In the genomic region with DNA sequence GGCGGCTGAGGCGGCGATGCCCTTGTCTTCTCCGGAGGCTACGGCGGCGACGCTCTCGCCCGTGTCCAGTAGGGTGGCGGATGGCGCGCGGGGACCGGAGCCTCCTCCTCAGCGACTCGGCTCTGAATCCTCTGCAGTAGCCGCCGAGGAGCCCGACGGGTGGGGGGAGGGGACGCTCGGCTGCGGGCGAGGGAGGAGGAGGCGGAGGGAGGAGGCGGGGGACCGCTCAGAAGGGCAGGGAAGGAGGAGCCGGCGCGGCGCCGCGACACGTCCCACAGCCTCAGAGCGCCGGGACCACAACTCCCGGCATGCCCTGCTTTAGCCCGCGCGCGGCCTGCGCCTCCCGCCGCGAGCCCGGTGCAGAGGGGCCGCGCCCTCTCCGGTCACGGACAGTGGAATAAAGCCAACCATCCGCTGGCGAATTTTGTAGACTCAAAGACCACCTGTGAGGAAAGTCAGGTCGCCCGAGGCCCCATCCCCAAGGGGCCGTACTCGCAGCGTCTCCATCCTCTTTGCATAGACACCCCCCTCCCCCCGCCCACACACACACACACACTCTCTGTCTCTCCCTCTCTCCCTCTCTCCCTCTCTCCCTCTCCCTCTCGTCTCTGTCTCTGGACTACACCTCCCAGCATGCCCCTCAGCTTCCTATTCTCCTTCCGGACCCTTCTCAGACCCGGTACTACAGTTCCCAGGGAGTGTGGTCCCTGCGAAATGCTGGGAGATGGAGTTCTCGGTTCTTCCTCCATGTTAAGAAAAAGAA, we compare ENCODE assay signal across 1 cellular context.
TF ChIP-seq lines count a peak whose summit lies in the region.

Gene FAM168A (minus strand): TSS at position 157 of the 763 bp plus-strand sequence. CDS start 129,638 bp downstream, outside the sequence.

TF ChIP-seq in K562, 482 proteins besides CTCF, POLR2A, EP300 and RAD21 (continued from another document and continues in another):
- TF ChIP-seq, protein P1, sequence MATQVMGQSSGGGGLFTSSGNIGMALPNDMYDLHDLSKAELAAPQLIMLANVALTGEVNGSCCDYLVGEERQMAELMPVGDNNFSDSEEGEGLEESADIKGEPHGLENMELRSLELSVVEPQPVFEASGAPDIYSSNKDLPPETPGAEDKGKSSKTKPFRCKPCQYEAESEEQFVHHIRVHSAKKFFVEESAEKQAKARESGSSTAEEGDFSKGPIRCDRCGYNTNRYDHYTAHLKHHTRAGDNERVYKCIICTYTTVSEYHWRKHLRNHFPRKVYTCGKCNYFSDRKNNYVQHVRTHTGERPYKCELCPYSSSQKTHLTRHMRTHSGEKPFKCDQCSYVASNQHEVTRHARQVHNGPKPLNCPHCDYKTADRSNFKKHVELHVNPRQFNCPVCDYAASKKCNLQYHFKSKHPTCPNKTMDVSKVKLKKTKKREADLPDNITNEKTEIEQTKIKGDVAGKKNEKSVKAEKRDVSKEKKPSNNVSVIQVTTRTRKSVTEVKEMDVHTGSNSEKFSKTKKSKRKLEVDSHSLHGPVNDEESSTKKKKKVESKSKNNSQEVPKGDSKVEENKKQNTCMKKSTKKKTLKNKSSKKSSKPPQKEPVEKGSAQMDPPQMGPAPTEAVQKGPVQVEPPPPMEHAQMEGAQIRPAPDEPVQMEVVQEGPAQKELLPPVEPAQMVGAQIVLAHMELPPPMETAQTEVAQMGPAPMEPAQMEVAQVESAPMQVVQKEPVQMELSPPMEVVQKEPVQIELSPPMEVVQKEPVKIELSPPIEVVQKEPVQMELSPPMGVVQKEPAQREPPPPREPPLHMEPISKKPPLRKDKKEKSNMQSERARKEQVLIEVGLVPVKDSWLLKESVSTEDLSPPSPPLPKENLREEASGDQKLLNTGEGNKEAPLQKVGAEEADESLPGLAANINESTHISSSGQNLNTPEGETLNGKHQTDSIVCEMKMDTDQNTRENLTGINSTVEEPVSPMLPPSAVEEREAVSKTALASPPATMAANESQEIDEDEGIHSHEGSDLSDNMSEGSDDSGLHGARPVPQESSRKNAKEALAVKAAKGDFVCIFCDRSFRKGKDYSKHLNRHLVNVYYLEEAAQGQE (CRISPR knock-in tag; IDR thresholded peaks at IDR 0.05; ENCODE audit: low read depth): no peak
- peak in 1 of 2 experiments; percentile 31; a peak in 1 of 3 replicates for TF ChIP-seq CBX3 (IDR thresholded peaks at IDR 0.05; ENCODE audit: borderline replicate concordance in 1 of 2, low read length in 2 of 2)
- peak; percentile 50; the same call in 1 of the 2 replicates for TF ChIP-seq HDAC2 (IDR thresholded peaks at IDR 0.05)
- TF ChIP-seq TBL1XR1 (IDR thresholded peaks at IDR 0.05; ENCODE audit: low read length in 2 of 2): peak in 1 of 2 experiments; percentile 21; a peak in 1 of 4 replicates
- TF ChIP-seq ZBTB5 (IDR thresholded peaks at IDR 0.05): no peak
- 0 out of 2 replicates have a peak, but pooled peaks have one; percentile 20 for TF ChIP-seq TAF7 (tag; IDR thresholded peaks at IDR 0.05)
- 0 out of 2 replicates have a peak, but pooled peaks have one; percentile 17 for TF ChIP-seq ELF2 (CRISPR knock-in tag; IDR thresholded peaks at IDR 0.05)
- peak in 1 of 2 experiments; percentile 94; a peak in 2 of 4 replicates for TF ChIP-seq KDM1A (IDR thresholded peaks at IDR 0.05)
- TF ChIP-seq PRPF4 (IDR thresholded peaks at IDR 0.05; ENCODE audit: insufficient read depth, low read depth, low read length, poor library complexity, severe bottlenecking): peak; percentile 56
- no peak for TF ChIP-seq SMARCE1 (IDR thresholded peaks at IDR 0.05)
- peak; percentile 88 for TF ChIP-seq HCFC1 (IDR thresholded peaks at IDR 0.05; ENCODE audit: low read depth, low read length)
- TF ChIP-seq HEY1 (CRISPR knock-in tag; IDR thresholded peaks at IDR 0.05; ENCODE audit: borderline replicate concordance): no peak
- TF ChIP-seq, protein P2, sequence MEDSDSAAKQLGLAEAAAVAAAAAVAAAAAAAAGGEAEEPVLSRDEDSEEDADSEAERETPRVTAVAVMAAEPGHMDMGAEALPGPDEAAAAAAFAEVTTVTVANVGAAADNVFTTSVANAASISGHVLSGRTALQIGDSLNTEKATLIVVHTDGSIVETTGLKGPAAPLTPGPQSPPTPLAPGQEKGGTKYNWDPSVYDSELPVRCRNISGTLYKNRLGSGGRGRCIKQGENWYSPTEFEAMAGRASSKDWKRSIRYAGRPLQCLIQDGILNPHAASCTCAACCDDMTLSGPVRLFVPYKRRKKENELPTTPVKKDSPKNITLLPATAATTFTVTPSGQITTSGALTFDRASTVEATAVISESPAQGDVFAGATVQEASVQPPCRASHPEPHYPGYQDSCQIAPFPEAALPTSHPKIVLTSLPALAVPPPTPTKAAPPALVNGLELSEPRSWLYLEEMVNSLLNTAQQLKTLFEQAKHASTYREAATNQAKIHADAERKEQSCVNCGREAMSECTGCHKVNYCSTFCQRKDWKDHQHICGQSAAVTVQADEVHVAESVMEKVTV (CRISPR knock-in tag; IDR thresholded peaks at IDR 0.05): peak; percentile 46; the same call in 1 of the 2 replicates
- no peak for TF ChIP-seq CSDE1 (IDR thresholded peaks at IDR 0.05)
- 0 out of 2 replicates have a peak, but pooled peaks have one; percentile 17 for TF ChIP-seq TCF3 (CRISPR knock-in tag; IDR thresholded peaks at IDR 0.05)
- peak in 1 of 2 experiments; percentile 93; a peak in 1 of 4 replicates for TF ChIP-seq KDM4B (IDR thresholded peaks at IDR 0.05; ENCODE audit: borderline replicate concordance in 2 of 2, low read depth in 1 of 2)
- 0 out of 2 replicates have a peak, but pooled peaks have one; percentile 18 for TF ChIP-seq ZBTB26 (CRISPR knock-in tag; IDR thresholded peaks at IDR 0.05)
- TF ChIP-seq SREBF2 (CRISPR knock-in tag; IDR thresholded peaks at IDR 0.05): no peak
- no peak; the same call in none of the 2 replicates for TF ChIP-seq CREB1 (IDR thresholded peaks at IDR 0.05)
- peak; percentile 69; the same call in 1 of the 2 replicates for TF ChIP-seq CREB1 (CRISPR knock-in tag; IDR thresholded peaks at IDR 0.05)
- TF ChIP-seq NCOA1 (IDR thresholded peaks at IDR 0.05; ENCODE audit: low read depth): peak; percentile 82
- TF ChIP-seq RCOR1 (IDR thresholded peaks at IDR 0.05; ENCODE audit: borderline replicate concordance in 1 of 2, low read depth in 2 of 2, low read length in 2 of 2): peak; percentile 35 to 49; a peak in 2 of 4 replicates
- TF ChIP-seq AFF1 (IDR thresholded peaks at IDR 0.05; ENCODE audit: low read depth in 1 of 2, partially characterized antibody in 2 of 2): peak; percentile 47 to 96
- peak; percentile 68 for TF ChIP-seq E2F8 (IDR thresholded peaks at IDR 0.05; ENCODE audit: low read depth, partially characterized antibody)
- peak; percentile 99 for TF ChIP-seq VEZF1 (CRISPR knock-in tag; IDR thresholded peaks at IDR 0.05)
- TF ChIP-seq ZKSCAN8 (CRISPR knock-in tag; IDR thresholded peaks at IDR 0.05): no peak
- TF ChIP-seq RBFOX2 (IDR thresholded peaks at IDR 0.05; ENCODE audit: low read depth, low read length): peak; percentile 70
- 0 out of 2 replicates have a peak, but pooled peaks have one; percentile 52 for TF ChIP-seq LARP7 (IDR thresholded peaks at IDR 0.05)
- TF ChIP-seq EZH2 (IDR thresholded peaks at IDR 0.05; ENCODE audit: borderline replicate concordance, low read depth, low read length): no peak
- TF ChIP-seq SNIP1 (IDR thresholded peaks at IDR 0.05; ENCODE audit: low read depth): no peak
- TF ChIP-seq NBN (IDR thresholded peaks at IDR 0.05; ENCODE audit: low read depth): peak; percentile 14; the same call in 1 of the 2 replicates
- TF ChIP-seq SMAD4 (CRISPR knock-in tag; conservative IDR thresholded peaks at IDR 0.05): peak; percentile 76
- peak; percentile 45; the same call in 1 of the 2 replicates for TF ChIP-seq ZBTB7A (IDR thresholded peaks at IDR 0.05; ENCODE audit: borderline replicate concordance, control insufficient read depth, low read depth, low read length)
- peak; percentile 90 for TF ChIP-seq ZNF444 (CRISPR knock-in tag; IDR thresholded peaks at IDR 0.05)
- no peak for TF ChIP-seq ZFPM2 (CRISPR knock-in tag; IDR thresholded peaks at IDR 0.05)
- peak; percentile 69; the same call in 1 of the 2 replicates for TF ChIP-seq ZNF395 (CRISPR knock-in tag; IDR thresholded peaks at IDR 0.05)
- no peak; the same call in 1 of the 2 replicates for TF ChIP-seq ZNF175 (CRISPR knock-in tag; IDR thresholded peaks at IDR 0.05; ENCODE audit: low read depth)
